Comparison of ENCODE assay signal across 10 cellular contexts in genomic region chr6:117270121-117270959, GRCh38. TPM values are rescaled to one million over a fixed set of nuclear protein-coding genes. Genes with fewer than 3 reads are reported as not detected.
DNase-seq lines count a peak whose midpoint lies in the region; ATAC-seq lines count a peak whose summit lies in the region.
"Had no signal": no experiment of that assay in that cellular context is flagged by ENCODE, and none has a peak within 500 bp of the region (broad histone marks: within the 10 kb centered on the region; RNA-seq: fewer than 3 reads in every experiment).

No MANE protein-coding gene starts in this region.

- H4K8ac ChIP-seq in mesenchymal stem cell (ENCODE audit: low read length) = no peak overlapping the region

- peaks cover 99% of the 10 kb centered on the region for H3K27me3 ChIP-seq in ectodermal cell (ENCODE audit: control insufficient read depth, insufficient read depth, low read length, poor library complexity, severe bottlenecking)
- H3K27me3 ChIP-seq in mesenchymal stem cell (ENCODE audit: control insufficient read depth in 1 of 2, insufficient read depth in 1 of 2, low read length in 2 of 2) = peaks cover 94 to 98% of the 10 kb centered on the region in 2 experiments

- H3K4me3 ChIP-seq in ectodermal cell (ENCODE audit: insufficient read depth, low read depth, low read length) = peak overlapping the region; percentile 22
- H3K4me3 ChIP-seq in mesenchymal stem cell (ENCODE audit: insufficient read depth in 1 of 2, low read depth in 1 of 2, low read length in 2 of 2) = peak overlapping the region; percentile 48 to 66
- peak overlapping the region; percentile 33 for H3K4me3 ChIP-seq in urinary bladder (ENCODE audit: low read depth, low read length)

- H3K14ac ChIP-seq in mesenchymal stem cell (ENCODE audit: low read length in 2 of 2) = peak overlapping the region in 1 of 2 experiments; percentile 29

- peak overlapping the region in 1 of 2 experiments; percentile 83 for H3K23ac ChIP-seq in mesenchymal stem cell (ENCODE audit: low read length in 2 of 2)

- H3K36me3 ChIP-seq in ectodermal cell (ENCODE audit: control insufficient read depth, insufficient read depth, low read length) = no peaks in the 10 kb centered on the region
- H3K36me3 ChIP-seq in mesenchymal stem cell (ENCODE audit: control insufficient read depth in 1 of 2, insufficient read depth in 2 of 2, low read depth in 1 of 2, low read length in 2 of 2) = peaks cover 0 to 5% of the 10 kb centered on the region in 2 experiments
- H3K36me3 ChIP-seq in urinary bladder (ENCODE audit: insufficient read depth) = no peaks in the 10 kb centered on the region

- H3K27ac ChIP-seq in ectodermal cell (ENCODE audit: insufficient read depth, low read depth, low read length, poor library complexity, severe bottlenecking) (no peak overlapping the region), mesenchymal stem cell (ENCODE audit: low read length, poor library complexity, severe bottlenecking) (no peak overlapping the region), urinary bladder (ENCODE audit: low read depth) (no peak overlapping the region)

- 0% methylated on average over 89 of the region's 89 CpGs for WGBS in ectodermal cell, 2 experiments
- under 1% methylated on average over 43 of the region's 89 CpGs for WGBS in mesenchymal stem cell
- WGBS in urinary bladder = under 1% methylated on average over 89 of the region's 89 CpGs

- H2BK120ac ChIP-seq in mesenchymal stem cell (ENCODE audit: low read depth, low read length) = no peak overlapping the region

- no peak overlapping the region for H2AFZ ChIP-seq in mesenchymal stem cell (ENCODE audit: low read depth, low read length)

- DNase-seq in Right ventricle myocardium inferior (ENCODE audit: missing footprints) (peak; percentile 70), cardiac septum (ENCODE audit: low spot score) (no peak), mesenchymal stem cell (peak; percentile 12), cerebellum (ENCODE audit: low spot score) (no peak)
- DNase-seq: activated naive CD4-positive, alpha-beta T cell treated with anti-CD3 and anti-CD28 coated beads for 36 hours had no signal

- no peak overlapping the region for H4K91ac ChIP-seq in mesenchymal stem cell (ENCODE audit: low read length)

- no peak overlapping the region for H2BK5ac ChIP-seq in mesenchymal stem cell (ENCODE audit: low read depth, low read length, poor library complexity, severe bottlenecking)

- ATAC-seq in Right ventricle myocardium inferior (peak; percentile 16), HG03354 (IDR thresholded peaks at IDR 0.05; ENCODE audit: poor library complexity, severe bottlenecking, unreplicated experiment) (no peak), GM21786 (IDR thresholded peaks at IDR 0.05; ENCODE audit: unreplicated experiment) (no peak)

- H3K79me1 ChIP-seq in mesenchymal stem cell (replicated peaks; ENCODE audit: low read length, poor library complexity, severe bottlenecking) = no peaks in the 10 kb centered on the region

- H3K4me1 ChIP-seq in ectodermal cell (ENCODE audit: control insufficient read depth, insufficient read depth, low read length) = peaks cover 3% of the 10 kb centered on the region
- peaks cover 21% of the 10 kb centered on the region for H3K4me1 ChIP-seq in mesenchymal stem cell (ENCODE audit: control insufficient read depth, insufficient read depth, low read depth, low read length)
- peaks cover 2% of the 10 kb centered on the region for H3K4me1 ChIP-seq in urinary bladder (ENCODE audit: insufficient read depth)

- H3K9ac ChIP-seq in mesenchymal stem cell (ENCODE audit: low read length) = no peak overlapping the region

- no peak overlapping the region for H2BK12ac ChIP-seq in mesenchymal stem cell (ENCODE audit: low read length in 2 of 2)

- H2AK5ac ChIP-seq in mesenchymal stem cell (ENCODE audit: low read length, severe bottlenecking) = no peak overlapping the region

- no peak overlapping the region for H2BK15ac ChIP-seq in mesenchymal stem cell (ENCODE audit: low read depth, poor library complexity, severe bottlenecking)

- H3K4me2 ChIP-seq in mesenchymal stem cell (ENCODE audit: low read length, poor library complexity, severe bottlenecking) = peak overlapping the region; percentile 91

- H3K18ac ChIP-seq in mesenchymal stem cell (ENCODE audit: low read depth in 1 of 2, low read length in 2 of 2) = no peak overlapping the region

- intact Hi-C loops in Right ventricle myocardium inferior (cut with DNase I) (no loop called here), cardiac septum (cut with DNase I) (no loop called here)

- H3K4ac ChIP-seq in mesenchymal stem cell (ENCODE audit: low read depth in 1 of 2, low read length in 2 of 2) = no peak overlapping the region

- H3K9me3 ChIP-seq in ectodermal cell (ENCODE audit: control insufficient read depth, low read length) (no peaks in the 10 kb centered on the region), mesenchymal stem cell (ENCODE audit: control insufficient read depth, low read length) (peaks cover 6% of the 10 kb centered on the region)

RNA-seq across cellular contexts. Expression of gene VGLL2, which starts 5.0 kb away (rescaled TPM):
- total RNA-seq in Right ventricle myocardium inferior (not detected), cardiac septum (38.1 TPM), urinary bladder (0.11 TPM), cerebellum (not detected)
- polyA plus RNA-seq in ectodermal cell (2013, experiment 1 of 4) = not detected
- not detected for polyA plus RNA-seq in ectodermal cell (2013, experiment 2 of 4)
- polyA plus RNA-seq in ectodermal cell (2013, experiment 3 of 4) = not detected
- polyA plus RNA-seq in ectodermal cell (2013, experiment 4 of 4) = not detected
- polyA plus RNA-seq in mesenchymal stem cell (2013, experiment 1 of 2) = not detected
- polyA plus RNA-seq in mesenchymal stem cell (2013, experiment 2 of 2) = not detected
- polyA plus RNA-seq in urinary bladder = not detected
- total RNA-seq: activated naive CD4-positive, alpha-beta T cell treated with anti-CD3 and anti-CD28 coated beads for 36 hours had no signal
- polyA plus RNA-seq: IgD-negative memory B cell had no signal

Comparison
In these comparisons a context has a peak if more than half of its experiments do, and no peak if none do; other contexts are left out.
1. DNase-seq: peak in Right ventricle myocardium inferior (single experiment) and mesenchymal stem cell (single experiment); none in cardiac septum (single experiment) and cerebellum (single experiment).
2. RNA of gene VGLL2, which starts 5.0 kb away (total RNA-seq): 38.1 TPM in cardiac septum (single experiment); 0.11 TPM in urinary bladder (single experiment), not detected in Right ventricle myocardium inferior (single experiment) and not detected in cerebellum (single experiment); every median in the first group is over 10 times any median in the second.
3. Peak in every context shown above with its lines, with median percentiles within 50 percentile points of each other: H3K4me3 ChIP-seq.